Comparison of ENCODE assay signal across 8 cellular contexts in genomic region chr16:85390511-85391174, GRCh38.
DNase-seq lines count a peak whose midpoint lies in the region; TF ChIP-seq lines count a peak whose summit lies in the region.

No MANE protein-coding gene starts in this region.

- no peak for TF ChIP-seq CTCF in esophagus squamous epithelium (IDR thresholded peaks at IDR 0.05)

- TF ChIP-seq POLR2A in esophagus squamous epithelium (IDR thresholded peaks at IDR 0.05): no peak

- peak; percentile 92 for DNase-seq in Daoy (ENCODE audit: low read depth)
- peak; percentile 51 for DNase-seq in NCI-H2227 (lab: John Stamatoyannopoulos, UW; ENCODE audit: unreplicated experiment)
- DNase-seq in esophagus squamous epithelium (lab: John Stamatoyannopoulos, UW): no peak
- DNase-seq in trophoblast cell: peak; percentile 96 to 97
- DNase-seq in NCI-H2107 (lab: John Stamatoyannopoulos, UW): no peak
- DNase-seq in activated CD4-positive, alpha-beta T cell treated with anti-CD3 and anti-CD28 coated beads, Interleukin-2, amount 10 ng/mL, durations not matched to agents 24 days and 14 days: no peak
- DNase-seq in DMS79 (lab: John Stamatoyannopoulos, UW): no peak
- DNase-seq in amygdala (lab: John Stamatoyannopoulos, UW): no peak

- H2BK12ac ChIP-seq in trophoblast cell (ENCODE audit: low read length): no peak overlapping the region

- H3K79me2 ChIP-seq in trophoblast cell (ENCODE audit: control insufficient read depth, insufficient read depth, low read length, poor library complexity): no peaks in the 10 kb centered on the region

- H3K9me3 ChIP-seq in esophagus squamous epithelium: no peaks in the 10 kb centered on the region
- peaks cover 2% of the 10 kb centered on the region for H3K9me3 ChIP-seq in trophoblast cell (ENCODE audit: insufficient read depth, low read depth, low read length)

- H3K4me1 Mint-ChIP-seq in activated CD4-positive, alpha-beta T cell treated with anti-CD3 and anti-CD28 coated beads, Interleukin-2, amount 10 ng/mL, durations not matched to agents 24 days and 14 days: no peaks in the 10 kb centered on the region

- H3K27ac Mint-ChIP-seq in activated CD4-positive, alpha-beta T cell treated with anti-CD3 and anti-CD28 coated beads, Interleukin-2, amount 10 ng/mL, durations not matched to agents 24 days and 14 days: no peak overlapping the region

- H3K9me3 Mint-ChIP-seq in activated CD4-positive, alpha-beta T cell treated with anti-CD3 and anti-CD28 coated beads, Interleukin-2, amount 10 ng/mL, durations not matched to agents 24 days and 14 days: peaks cover 4% of the 10 kb centered on the region

- no peak overlapping the region for H3K14ac ChIP-seq in trophoblast cell (ENCODE audit: low read length)

- H3K4me3 ChIP-seq in esophagus squamous epithelium: no peak overlapping the region
- no peak overlapping the region for H3K4me3 ChIP-seq in trophoblast cell (ENCODE audit: low read depth, low read length)

- peaks cover 16 to 61% (median 31%) of the 10 kb centered on the region in 3 donors for H3K4me1 ChIP-seq in esophagus squamous epithelium
- peaks cover 0 to 7% of the 10 kb centered on the region in 2 experiments for H3K4me1 ChIP-seq in trophoblast cell (ENCODE audit: control insufficient read depth in 1 of 2, insufficient read depth in 2 of 2, low read length in 2 of 2)

- WGBS in esophagus squamous epithelium, 2 donors: 20 to 60% methylated on average over 1 to 8 of the region's 24 CpGs
- WGBS in trophoblast cell (ENCODE audit: extremely low coverage, insufficient coverage, insufficient read length): no CpG with 5 or more reads among the region's 24 CpGs

- no peaks in the 10 kb centered on the region for H3K27me3 Mint-ChIP-seq in activated CD4-positive, alpha-beta T cell treated with anti-CD3 and anti-CD28 coated beads, Interleukin-2, amount 10 ng/mL, durations not matched to agents 24 days and 14 days

- no peak overlapping the region for H3K4ac ChIP-seq in trophoblast cell (ENCODE audit: low read depth, low read length)

- H3K27ac ChIP-seq in esophagus squamous epithelium (peak overlapping the region; percentile 30 to 75 (median 44)), trophoblast cell (ENCODE audit: low read depth, low read length) (no peak overlapping the region)

- no peaks in the 10 kb centered on the region for H3K79me1 ChIP-seq in trophoblast cell (ENCODE audit: low read length)

- no peaks in the 10 kb centered on the region for H3K36me3 Mint-ChIP-seq in activated CD4-positive, alpha-beta T cell treated with anti-CD3 and anti-CD28 coated beads, Interleukin-2, amount 10 ng/mL, durations not matched to agents 24 days and 14 days (ENCODE audit: low read depth)

- no peak overlapping the region for H3K18ac ChIP-seq in trophoblast cell (ENCODE audit: low read length)

- H3K9ac ChIP-seq in trophoblast cell (ENCODE audit: low read length): no peak overlapping the region

- H3K36me3 ChIP-seq in esophagus squamous epithelium (no peaks in the 10 kb centered on the region), trophoblast cell (ENCODE audit: control insufficient read depth in 1 of 2, insufficient read depth in 2 of 2, low read length in 2 of 2) (no peaks in the 10 kb centered on the region)

- no peak overlapping the region for H4K12ac ChIP-seq in trophoblast cell (ENCODE audit: low read depth, low read length)

- no peak overlapping the region for H3K4me2 ChIP-seq in trophoblast cell (ENCODE audit: low read length)

- no peak overlapping the region for H3K4me3 Mint-ChIP-seq in activated CD4-positive, alpha-beta T cell treated with anti-CD3 and anti-CD28 coated beads, Interleukin-2, amount 10 ng/mL, durations not matched to agents 24 days and 14 days

- no peak overlapping the region for H2AFZ ChIP-seq in trophoblast cell (ENCODE audit: insufficient read depth, low read length, poor library complexity)

- H2BK5ac ChIP-seq in trophoblast cell (ENCODE audit: low read depth, low read length, poor library complexity): no peak overlapping the region

- intact Hi-C loops in esophagus squamous epithelium (cut with DNase I): no loop called here
- intact Hi-C loops in activated CD4-positive, alpha-beta T cell treated with anti-CD3 and anti-CD28 coated beads, Interleukin-2, amount 10 ng/mL, durations not matched to agents 24 days and 14 days (cut with micrococcal nuclease): no loop called here

- H2BK120ac ChIP-seq in trophoblast cell (ENCODE audit: insufficient read depth, low read length, poor library complexity): no peak overlapping the region

- no peak overlapping the region for H3K23ac ChIP-seq in trophoblast cell (ENCODE audit: low read length)

- H3K27me3 ChIP-seq in esophagus squamous epithelium (peaks cover 0 to 6% (median 0%) of the 10 kb centered on the region in 4 donors), trophoblast cell (ENCODE audit: insufficient read depth, low read length) (no peaks in the 10 kb centered on the region)

- no peak overlapping the region for H4K91ac ChIP-seq in trophoblast cell (ENCODE audit: low read depth, low read length)

- no peak overlapping the region for H2AK5ac ChIP-seq in trophoblast cell (ENCODE audit: low read length)

- H4K8ac ChIP-seq in trophoblast cell (ENCODE audit: low read depth, low read length): no peak overlapping the region

Comparison
In these comparisons a context has a peak if more than half of its experiments do, and no peak if none do; other contexts are left out.
1. DNase-seq: peak in Daoy (single experiment), NCI-H2227 (single experiment) and trophoblast cell (2 of 2); none in esophagus squamous epithelium (single experiment), NCI-H2107 (single experiment), activated CD4-positive, alpha-beta T cell treated with anti-CD3 and anti-CD28 coated beads, Interleukin-2, amount 10 ng/mL, durations not matched to agents 24 days and 14 days (single experiment), DMS79 (single experiment) and amygdala (0 of 56).